Comparison of ENCODE assay signal across 9 cellular contexts in the genomic region with DNA sequence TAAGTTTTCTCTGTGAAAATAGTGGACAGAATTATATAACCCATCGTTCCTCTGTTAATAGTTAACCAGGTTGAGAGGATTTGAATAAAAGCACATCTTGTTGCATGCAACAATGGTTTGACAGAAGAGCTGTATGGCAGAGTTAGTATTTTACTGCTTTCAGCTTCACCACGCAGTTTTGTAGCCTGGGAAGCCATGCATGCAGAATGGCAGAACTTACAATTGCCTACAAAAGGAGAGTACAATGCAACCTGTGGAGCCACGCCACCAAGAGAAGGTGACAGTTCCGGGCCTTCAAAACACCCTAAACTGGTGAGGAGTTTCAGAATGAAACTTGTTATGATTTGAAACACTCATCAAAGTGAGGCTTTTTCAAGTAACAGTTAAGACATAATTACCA.
DNase-seq lines count a peak whose midpoint lies in the region; ATAC-seq, FAIRE-seq and TF ChIP-seq lines count a peak whose summit lies in the region.
"Had no signal": no experiment of that assay in that cellular context is flagged by ENCODE, and none has a peak within 500 bp of the region (broad histone marks: within the 10 kb centered on the region; RNA-seq: fewer than 3 reads in every experiment).

No MANE protein-coding gene starts in this region.

- POLR2A ChIA-PET in HepG2 (lab: Yijun Ruan, JAX) = no interaction called here

- H3K79me2 ChIP-seq in HepG2 (ENCODE audit: insufficient read depth, low read length) = no peaks in the 10 kb centered on the region

- intact Hi-C loops in HepG2 (cut with micrococcal nuclease; ENCODE audit: unreplicated experiment) = loop anchor here (1.0 kb wide), 5 partner anchors 317 to 1216 kb away; no protein-coding TSS in a partner anchor
- intact Hi-C loops in right lobe of liver (cut with DNase I) = loop anchor here in 1 of 2 donors (10.0 kb wide), 1 partner anchor 1217 kb away; no protein-coding TSS in a partner anchor
- intact Hi-C loops in prostate gland (cut with DNase I) = loop anchor here (2.0 to 5.0 kb wide), 2 partner anchors 1080 to 1215 kb away; no protein-coding TSS in a partner anchor

- H3K27me3 ChIP-seq in HepG2 (ENCODE audit: control insufficient read depth in 1 of 2, insufficient read depth in 2 of 2, low read length in 2 of 2) = peaks cover 0 to 11% of the 10 kb centered on the region in 2 experiments; a peak in 2 of 5 replicates
- no peaks in the 10 kb centered on the region for H3K27me3 ChIP-seq in right lobe of liver
- no peaks in the 10 kb centered on the region for H3K27me3 ChIP-seq in prostate gland (replicated peaks; ENCODE audit: insufficient read depth)

- TF ChIP-seq EP300 in HepG2 (IDR thresholded peaks at IDR 0.05; ENCODE audit: low read depth in 2 of 2, low read length in 2 of 2) (no peak), HepG2 (CRISPR knock-in tag; IDR thresholded peaks at IDR 0.05; ENCODE audit: borderline replicate concordance) (no peak)

- H3K36me3 Mint-ChIP-seq in progenitor cell of endocrine pancreas (ENCODE audit: insufficient read depth) = no peaks in the 10 kb centered on the region

- TF ChIP-seq RAD21 in HepG2 (CRISPR knock-in tag; IDR thresholded peaks at IDR 0.05) = no peak

- 19% methylated on average over 4 of the region's 4 CpGs for WGBS in HepG2 (ENCODE audit: low lambda C conversion rate)
- 57% methylated on average over 3 of the region's 4 CpGs for WGBS in right lobe of liver (ENCODE audit: insufficient coverage, low coverage, low lambda C conversion rate, missing lambda C conversion rate)
- WGBS in prostate gland = 66% methylated on average over 4 of the region's 4 CpGs

- H3K27ac ChIP-seq in HepG2 (ENCODE audit: extremely low read length, insufficient read depth, low read length) = no peak overlapping the region
- no peak overlapping the region for H3K27ac ChIP-seq in right lobe of liver
- no peak overlapping the region for H3K27ac ChIP-seq in prostate gland

- ATAC-seq in HepG2 (no peak), right lobe of liver (no peak), HG02588 (IDR thresholded peaks at IDR 0.05; ENCODE audit: unreplicated experiment) (peak; percentile 60), HG03460 (IDR thresholded peaks at IDR 0.05; ENCODE audit: unreplicated experiment) (peak; percentile 56)
- ATAC-seq in stimulated activated naive CD8-positive, alpha-beta T cell treated with anti-CD3 and anti-CD28 coated beads, Interleukin-15, Interleukin-2, amounts not matched to agents 100 U/mL and 50 U/mL, for 24 hours = no peak

- no peak overlapping the region for H3K4me2 ChIP-seq in HepG2 (ENCODE audit: low read depth, low read length)

- H3K27ac Mint-ChIP-seq in progenitor cell of endocrine pancreas = no peak overlapping the region

- CTCF ChIA-PET in HepG2 (lab: Yijun Ruan, JAX; ENCODE audit: low intra/inter-chr PET ratio, low total read pairs) = interaction anchor here (0.6 to 4.8 kb wide), 10 partner anchors 116 to 1215 kb away, joined by 3 to 62 read pairs (median 4); no protein-coding TSS in a partner anchor

- H3K9me3 ChIP-seq in HepG2 (ENCODE audit: low read length) = no peaks in the 10 kb centered on the region
- H3K9me3 ChIP-seq in right lobe of liver = no peaks in the 10 kb centered on the region
- no peaks in the 10 kb centered on the region for H3K9me3 ChIP-seq in prostate gland
- H3K9me3 ChIP-seq: HAP-1 had no signal

- peaks cover 33% of the 10 kb centered on the region for H3K27me3 Mint-ChIP-seq in progenitor cell of endocrine pancreas

- H3K4me1 Mint-ChIP-seq in progenitor cell of endocrine pancreas (ENCODE audit: low read depth) = peaks cover 18% of the 10 kb centered on the region

- TF ChIP-seq CTCF in HepG2 (CRISPR knock-in tag; IDR thresholded peaks at IDR 0.05) (no peak), right lobe of liver (IDR thresholded peaks at IDR 0.05) (no peak), prostate gland (IDR thresholded peaks at IDR 0.05) (no peak), progenitor cell of endocrine pancreas (IDR thresholded peaks at IDR 0.05; ENCODE audit: unreplicated experiment) (no peak)

- H4K20me1 ChIP-seq in HepG2 (ENCODE audit: insufficient read depth, low read length) = no peaks in the 10 kb centered on the region

- H3K36me3 ChIP-seq in HepG2 (replicated peaks in 1 of 2; ENCODE audit: control insufficient read depth in 1 of 2, insufficient read depth in 2 of 2, low read length in 2 of 2) = no peaks in the 10 kb centered on the region
- H3K36me3 ChIP-seq in right lobe of liver = no peaks in the 10 kb centered on the region
- H3K36me3 ChIP-seq in prostate gland = no peaks in the 10 kb centered on the region
- H3K36me3 ChIP-seq: HAP-1 had no signal

- TF ChIP-seq POLR2A in HepG2 (IDR thresholded peaks at IDR 0.05; ENCODE audit: insufficient read depth in 1 of 2, low read depth in 2 of 2, low read length in 2 of 2) = no peak
- TF ChIP-seq POLR2A in right lobe of liver (IDR thresholded peaks at IDR 0.05) = no peak
- no peak for TF ChIP-seq POLR2A in prostate gland (IDR thresholded peaks at IDR 0.05)

- in situ Hi-C loops in HepG2 (cut with HindIII; ENCODE audit: extremely low pct_ligation_motif_present, low pct_unique_long_range_greater_than_20kb) = loop anchor here (5.0 kb wide), 3 partner anchors 315 to 1215 kb away; no protein-coding TSS in a partner anchor

- no peaks in the 10 kb centered on the region for H3K9me3 Mint-ChIP-seq in progenitor cell of endocrine pancreas (ENCODE audit: low read depth)

- no peak overlapping the region for H3K4me3 Mint-ChIP-seq in progenitor cell of endocrine pancreas (ENCODE audit: low read depth)

- H3K9ac ChIP-seq in HepG2 (ENCODE audit: insufficient read depth, low read depth, low read length) = no peak overlapping the region

- H3K4me1 ChIP-seq in HepG2 (ENCODE audit: insufficient read depth, low read length) = 0 out of 2 replicates have a peak, but pooled peaks cover 4% of the 10 kb centered on the region
- H3K4me1 ChIP-seq in right lobe of liver = no peaks in the 10 kb centered on the region
- H3K4me1 ChIP-seq in prostate gland (replicated peaks) = peaks cover 4% of the 10 kb centered on the region

- no peak overlapping the region for H2AFZ ChIP-seq in HepG2 (ENCODE audit: low read length)

- BruUV-seq in HepG2 (replicated peaks; lab: Mats Ljungman, UMichigan) = no TSS peak

- DNase-seq in HepG2 (ENCODE audit: low spot score) (no peak), right lobe of liver (no peak), prostate gland (ENCODE audit: low spot score) (no peak), progenitor cell of endocrine pancreas (ENCODE audit: low spot score, unreplicated experiment) (no peak)
- no peak for DNase-seq in stimulated activated naive CD8-positive, alpha-beta T cell treated with anti-CD3 and anti-CD28 coated beads, Interleukin-15, Interleukin-2, amounts not matched to agents 100 U/mL and 50 U/mL, for 24 hours
- no peak for DNase-seq in stimulated activated CD4-positive, alpha-beta T cell treated with anti-CD3 and anti-CD28 coated beads, Interleukin-4, amount 100 ng/mL, for 24 hours

- no peak for FAIRE-seq in HepG2 (lab: Jason Lieb, UNC)

- H3K4me3 ChIP-seq in HepG2 (replicated peaks in 1 of 3; ENCODE audit: insufficient read depth in 1 of 3, low read depth in 2 of 3, low read length in 3 of 3) (no peak overlapping the region), right lobe of liver (no peak overlapping the region), prostate gland (no peak overlapping the region)
- H3K4me3 ChIP-seq: HAP-1 had no signal

TF ChIP-seq in HepG2, 621 proteins besides CTCF, POLR2A, EP300 and RAD21 (continues in another document):
- no peak for TF ChIP-seq HIVEP1 (CRISPR knock-in tag; IDR thresholded peaks at IDR 0.05)
- 0 out of 2 replicates have a peak, but pooled peaks have one; percentile 4 for TF ChIP-seq REPIN1 (CRISPR knock-in tag; IDR thresholded peaks at IDR 0.05; ENCODE audit: borderline replicate concordance, low read depth)
- TF ChIP-seq TARDBP (CRISPR knock-in tag; IDR thresholded peaks at IDR 0.05) = 0 out of 2 replicates have a peak, but pooled peaks have one; percentile 17
- TF ChIP-seq, protein P1, sequence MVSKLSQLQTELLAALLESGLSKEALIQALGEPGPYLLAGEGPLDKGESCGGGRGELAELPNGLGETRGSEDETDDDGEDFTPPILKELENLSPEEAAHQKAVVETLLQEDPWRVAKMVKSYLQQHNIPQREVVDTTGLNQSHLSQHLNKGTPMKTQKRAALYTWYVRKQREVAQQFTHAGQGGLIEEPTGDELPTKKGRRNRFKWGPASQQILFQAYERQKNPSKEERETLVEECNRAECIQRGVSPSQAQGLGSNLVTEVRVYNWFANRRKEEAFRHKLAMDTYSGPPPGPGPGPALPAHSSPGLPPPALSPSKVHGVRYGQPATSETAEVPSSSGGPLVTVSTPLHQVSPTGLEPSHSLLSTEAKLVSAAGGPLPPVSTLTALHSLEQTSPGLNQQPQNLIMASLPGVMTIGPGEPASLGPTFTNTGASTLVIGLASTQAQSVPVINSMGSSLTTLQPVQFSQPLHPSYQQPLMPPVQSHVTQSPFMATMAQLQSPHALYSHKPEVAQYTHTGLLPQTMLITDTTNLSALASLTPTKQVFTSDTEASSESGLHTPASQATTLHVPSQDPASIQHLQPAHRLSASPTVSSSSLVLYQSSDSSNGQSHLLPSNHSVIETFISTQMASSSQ (IDR thresholded peaks at IDR 0.05; ENCODE audit: low read depth) = peak; percentile 42
- TF ChIP-seq, protein P1 (CRISPR knock-in tag; IDR thresholded peaks at IDR 0.05; ENCODE audit: borderline replicate concordance) = no peak
- TF ChIP-seq, protein P2, sequence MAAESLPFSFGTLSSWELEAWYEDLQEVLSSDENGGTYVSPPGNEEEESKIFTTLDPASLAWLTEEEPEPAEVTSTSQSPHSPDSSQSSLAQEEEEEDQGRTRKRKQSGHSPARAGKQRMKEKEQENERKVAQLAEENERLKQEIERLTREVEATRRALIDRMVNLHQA (CRISPR knock-in tag; IDR thresholded peaks at IDR 0.05) = no peak
- TF ChIP-seq, protein P3, sequence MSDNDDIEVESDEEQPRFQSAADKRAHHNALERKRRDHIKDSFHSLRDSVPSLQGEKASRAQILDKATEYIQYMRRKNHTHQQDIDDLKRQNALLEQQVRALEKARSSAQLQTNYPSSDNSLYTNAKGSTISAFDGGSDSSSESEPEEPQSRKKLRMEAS (IDR thresholded peaks at IDR 0.05) = no peak
- TF ChIP-seq ZBTB7B (CRISPR knock-in tag; IDR thresholded peaks at IDR 0.05) = no peak
- no peak for TF ChIP-seq MTF1 (CRISPR knock-in tag; IDR thresholded peaks at IDR 0.05)

Comparison
In these comparisons a context has a peak if more than half of its experiments do, and no peak if none do; other contexts are left out.
1. ATAC-seq: peak in HG02588 (single experiment) and HG03460 (single experiment); none in HepG2 (single experiment), right lobe of liver (0 of 4) and stimulated activated naive CD8-positive, alpha-beta T cell treated with anti-CD3 and anti-CD28 coated beads, Interleukin-15, Interleukin-2, amounts not matched to agents 100 U/mL and 50 U/mL, for 24 hours (single experiment).